In the genomic region with DNA sequence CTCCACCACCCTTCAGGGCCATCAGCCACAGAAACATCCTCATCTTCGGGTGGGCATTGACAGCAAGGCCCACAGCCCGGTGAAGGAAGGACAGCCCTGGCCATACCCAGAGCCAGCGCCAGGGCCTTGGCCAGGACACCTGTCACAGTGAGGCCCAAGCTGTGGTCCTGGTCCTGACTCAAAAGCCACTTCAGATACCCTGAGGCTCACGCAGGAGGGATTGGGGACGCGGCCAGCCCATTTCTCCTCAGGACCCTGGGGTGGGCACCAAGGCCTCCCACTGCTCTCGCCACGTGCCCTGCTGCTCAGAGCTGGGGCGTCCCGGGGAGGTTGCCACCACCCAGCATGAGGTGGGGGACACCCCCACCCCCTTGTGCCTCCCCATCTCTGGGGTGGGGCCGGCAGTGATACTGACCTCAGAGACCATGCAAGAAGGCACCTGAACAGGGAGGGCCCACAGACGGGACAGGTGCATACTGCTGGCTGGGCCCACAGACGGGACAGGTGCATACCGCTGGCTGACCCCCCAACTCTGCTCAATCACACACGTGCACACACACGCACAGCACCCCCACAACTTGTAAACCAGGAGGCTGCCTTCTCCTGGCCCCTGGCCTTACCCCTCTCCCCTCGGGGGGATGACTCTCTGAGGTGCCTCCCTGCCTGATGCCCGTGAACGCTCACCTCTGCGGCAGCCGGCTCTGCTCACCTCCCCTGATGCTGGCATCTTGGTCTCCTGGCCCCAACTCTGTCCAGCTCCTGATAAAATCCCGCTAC, we compare ENCODE assay signal across 9 cellular contexts. TPM values are rescaled to one million over a fixed set of nuclear protein-coding genes. Genes with fewer than 3 reads are reported as not detected.
DNase-seq lines count a peak whose midpoint lies in the region; ATAC-seq and TF ChIP-seq lines count a peak whose summit lies in the region.
"Had no signal": no experiment of that assay in that cellular context is flagged by ENCODE, and none has a peak within 500 bp of the region (broad histone marks: within the 10 kb centered on the region; RNA-seq: fewer than 3 reads in every experiment).

No MANE protein-coding gene starts in this region.

- POLR2A ChIA-PET in T-cell (lab: Charles Lee) = interaction anchor here in 1 of 2 donors (0.6 kb wide), 1 partner anchor 40 kb away, joined by 3 read pairs; no protein-coding TSS in a partner anchor

- ATAC-seq in T-cell (replicated peaks in 1 of 4) (no peak), HG03097 (IDR thresholded peaks at IDR 0.05; ENCODE audit: low FRiP score, unreplicated experiment) (no peak)
- no peak for ATAC-seq in activated CD4-positive, CD25-positive, alpha-beta regulatory T cell treated with anti-CD3 and anti-CD28 coated beads, Interleukin-2, amount 50 U/mL, for 24 hours

- H3K4me3 Mint-ChIP-seq in T-cell = peak overlapping the region; percentile 52 to 80 (median 66)
- H3K4me3 Mint-ChIP-seq: neural crest cell had no signal

- CTCF ChIA-PET in T-cell (lab: Charles Lee) = interaction anchor here in 1 of 2 donors (1.3 kb wide), 1 partner anchor 16 kb away, joined by 4 read pairs; no protein-coding TSS in a partner anchor

- intact Hi-C loops in esophagus squamous epithelium (cut with DNase I) (no loop called here), adrenal gland (cut with DNase I) (no loop called here)

- peaks cover 20% of the 10 kb centered on the region; the same call in 1 of the 2 replicates for H4K20me1 ChIP-seq in DOHH2 (ENCODE audit: control insufficient read depth, insufficient read depth, low read depth, low read length)

- 37% methylated on average over 2 of the region's 22 CpGs; no CpG with 5 or more reads in 1 of the 2 donors for WGBS in esophagus squamous epithelium, 2 donors
- 89 to 96% (median 92%) methylated on average over 12 to 22 of the region's 22 CpGs for WGBS in adrenal gland, 4 donors

- H3K36me3 ChIP-seq in DOHH2 (ENCODE audit: control insufficient read depth, low read length) (peaks cover 87% of the 10 kb centered on the region), esophagus squamous epithelium (peaks cover 0 to 17% (median 0%) of the 10 kb centered on the region in 3 donors), adrenal gland (replicated peaks in 1 of 2) (no peaks in the 10 kb centered on the region)

- H3K27ac ChIP-seq in DOHH2 (ENCODE audit: low read depth, low read length) (peak overlapping the region; percentile 67), esophagus squamous epithelium (peak overlapping the region; percentile 75 to 93 (median 86)), skin epidermis (peak overlapping the region; percentile 18 to 93 (median 79)), adrenal gland (peak overlapping the region in 1 of 5 donors; percentile 80)

- H3K27ac Mint-ChIP-seq in T-cell = peak overlapping the region; percentile 73 to 95

- H3K4me3 ChIP-seq in DOHH2 (ENCODE audit: low read length) (peak overlapping the region; percentile 20; the same call in 1 of the 2 replicates), esophagus squamous epithelium (peak overlapping the region in 2 of 4 donors; percentile 33 to 58), skin epidermis (peak overlapping the region in 3 of 7 experiments; percentile 4 to 21 (median 21)), adrenal gland (no peak overlapping the region)

- no peaks in the 10 kb centered on the region for H3K27me3 Mint-ChIP-seq in T-cell

- peaks cover 92% of the 10 kb centered on the region for H3K4me1 ChIP-seq in DOHH2 (ENCODE audit: control insufficient read depth, low read length)
- H3K4me1 ChIP-seq in esophagus squamous epithelium = peaks cover 71 to 100% (median 83%) of the 10 kb centered on the region in 3 donors
- peaks cover 9 to 21% of the 10 kb centered on the region in 2 donors for H3K4me1 ChIP-seq in adrenal gland (replicated peaks in 1 of 2)

- DNase-seq in T-cell (no peak), esophagus squamous epithelium (lab: John Stamatoyannopoulos, UW) (no peak), AG08396 (ENCODE audit: low spot score) (no peak), adrenal gland (no peak)

- H3K9me3 ChIP-seq in DOHH2 (ENCODE audit: control insufficient read depth, insufficient read depth, low read length) (no peaks in the 10 kb centered on the region), esophagus squamous epithelium (no peaks in the 10 kb centered on the region), adrenal gland (replicated peaks in 1 of 3) (no peaks in the 10 kb centered on the region)

- H3K9me2 ChIP-seq in DOHH2 (replicated peaks; ENCODE audit: control insufficient read depth, low read length) = no peaks in the 10 kb centered on the region

- H3K27me3 ChIP-seq in DOHH2 (ENCODE audit: control insufficient read depth, low read length) = no peaks in the 10 kb centered on the region
- H3K27me3 ChIP-seq in esophagus squamous epithelium = peaks cover 0 to 13% (median 0%) of the 10 kb centered on the region in 4 donors
- no peaks in the 10 kb centered on the region for H3K27me3 ChIP-seq in adrenal gland

- H3K9me3 Mint-ChIP-seq in T-cell = no peaks in the 10 kb centered on the region
- H3K9me3 Mint-ChIP-seq: neural crest cell had no signal

- TF ChIP-seq POLR2A in esophagus squamous epithelium (IDR thresholded peaks at IDR 0.05) (no peak), adrenal gland (IDR thresholded peaks at IDR 0.05) (no peak)

- TF ChIP-seq CTCF in DOHH2 (IDR thresholded peaks at IDR 0.05; ENCODE audit: low read depth, low read length, poor library complexity, severe bottlenecking) = no peak
- TF ChIP-seq CTCF in esophagus squamous epithelium (IDR thresholded peaks at IDR 0.05) = no peak
- no peak for TF ChIP-seq CTCF in adrenal gland (IDR thresholded peaks at IDR 0.05)

- H3F3A ChIP-seq in DOHH2 (ENCODE audit: control insufficient read depth, insufficient read depth) = peaks cover 13% of the 10 kb centered on the region

- H3K4me1 Mint-ChIP-seq in T-cell = peaks cover 33 to 62% (median 33%) of the 10 kb centered on the region in 3 donors

- peak overlapping the region; percentile 53 for H3K4me2 ChIP-seq in DOHH2 (ENCODE audit: low read length)

- H3K36me3 Mint-ChIP-seq in T-cell = peaks cover 9% of the 10 kb centered on the region

- peaks cover 99% of the 10 kb centered on the region for H3K79me2 ChIP-seq in DOHH2 (ENCODE audit: control insufficient read depth, low read length)

RNA-seq across cellular contexts. Expression of a gene that starts 14.2 kb away (rescaled TPM):
- total RNA-seq in T-cell = 10 to 100 TPM; 37.9 to 81.6 (median 40.0) TPM
- 100 to 1,000 TPM in 3 of 4 donors, 10 to 100 TPM in 1; 75.3 to 179 (median 145) TPM for total RNA-seq in esophagus squamous epithelium
- total RNA-seq in adrenal gland = 1 to 10 TPM in 7 of 8 donors, under 1 TPM in 1; 0.69 to 6.4 (median 2.4) TPM
- 1 to 10 TPM; 1.6 to 3.7 (median 1.8) TPM for polyA plus RNA-seq in adrenal gland

Comparison
In these comparisons a context has a peak if more than half of its experiments do, and no peak if none do; other contexts are left out.
1. RNA of a gene that starts 14.2 kb away (total RNA-seq): 75.3 to 179 TPM in esophagus squamous epithelium and 37.9 to 81.6 TPM in T-cell; 0.69 to 6.4 TPM in adrenal gland; every median in the first group is over 4 times any median in the second.